In the genomic region with DNA sequence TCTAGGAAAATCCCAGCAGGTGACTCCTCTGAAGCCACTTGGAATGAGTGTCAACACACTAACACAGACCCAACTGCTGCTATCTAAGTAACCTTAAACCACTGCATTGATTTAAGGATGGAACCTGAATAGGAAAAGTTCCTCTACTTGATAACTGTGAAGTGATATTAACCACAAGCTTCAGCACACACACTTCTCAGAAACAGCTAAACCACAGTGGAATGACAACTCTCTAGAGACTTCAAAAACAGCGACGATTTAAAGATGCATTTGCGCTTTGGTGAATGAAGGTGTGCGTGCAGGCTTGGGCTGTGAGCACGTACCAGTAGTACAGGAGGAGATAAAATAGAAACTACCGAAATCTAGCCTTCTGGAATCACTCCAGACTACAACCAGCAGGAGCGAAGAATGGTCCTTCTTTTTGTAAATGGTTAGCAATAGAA, we compare ENCODE assay signal across 8 cellular contexts.
DNase-seq lines count a peak whose midpoint lies in the region; FAIRE-seq and TF ChIP-seq lines count a peak whose summit lies in the region.

No MANE protein-coding gene starts in this region.

- intact Hi-C loops in endothelial cell of umbilical vein (cut with micrococcal nuclease), result loop anchor here (5.0 kb wide), 1 partner anchor 143 kb away; no protein-coding TSS in a partner anchor
- intact Hi-C loops in tibial artery (cut with DNase I; ENCODE audit: low total_unique reads), result loop anchor here (5.0 kb wide), 1 partner anchor 113 kb away; no protein-coding TSS in a partner anchor

- H3K9me3 ChIP-seq in endothelial cell of umbilical vein (replicated peaks; ENCODE audit: control insufficient read depth, insufficient read depth, low read length) (no peaks in the 10 kb centered on the region), tibial artery (no peaks in the 10 kb centered on the region)

- H3K27ac ChIP-seq in endothelial cell of umbilical vein (ENCODE audit: insufficient read depth, low read depth, low read length) (peak overlapping the region; percentile 68), tibial artery (peak overlapping the region; percentile 67 to 71)

- H3K27me3 ChIP-seq in endothelial cell of umbilical vein (ENCODE audit: control insufficient read depth in 2 of 2, insufficient read depth in 2 of 2, low read length in 2 of 2) (no peaks in the 10 kb centered on the region), tibial artery (no peaks in the 10 kb centered on the region)

- H3K4me3 ChIP-seq in endothelial cell of umbilical vein (replicated peaks in 1 of 3; ENCODE audit: insufficient read depth in 1 of 3, low read depth in 1 of 3, low read length in 3 of 3) (peak overlapping the region; percentile 56 to 93 (median 89)), tibial artery (peak overlapping the region; percentile 66 to 81)

- no peaks in the 10 kb centered on the region for H3K9me3 Mint-ChIP-seq in IgD-negative memory B cell
- no peaks in the 10 kb centered on the region for H3K9me3 Mint-ChIP-seq in neural crest cell

- H3K4me1 ChIP-seq in endothelial cell of umbilical vein (ENCODE audit: control insufficient read depth, extremely low read depth, insufficient read depth, low read length) (peaks cover 11% of the 10 kb centered on the region), tibial artery (peaks cover 0 to 10% (median 3%) of the 10 kb centered on the region in 4 donors)

- TF ChIP-seq CTCF in endothelial cell of umbilical vein (IDR thresholded peaks at IDR 0.05; ENCODE audit: extremely low read depth in 1 of 2, insufficient read depth in 1 of 2, low read depth in 1 of 2, low read length in 2 of 2), result no peak
- no peak for TF ChIP-seq CTCF in neural crest cell (conservative IDR thresholded peaks at IDR 0.05)
- TF ChIP-seq CTCF in tibial artery (IDR thresholded peaks at IDR 0.05), result no peak

- dilution Hi-C loops in endothelial cell of umbilical vein (cut with MboI; ENCODE audit: extremely low pct_ligation_motif_present, low sequenced_read_pairs), result no loop called here

- TSS peak; percentile 41 for BruUV-seq in endothelial cell of umbilical vein (replicated peaks; lab: Mats Ljungman, UMichigan)

- H3K27me3 Mint-ChIP-seq in IgD-negative memory B cell (no peaks in the 10 kb centered on the region), neural crest cell (ENCODE audit: low read depth) (no peaks in the 10 kb centered on the region)

- peak overlapping the region; percentile 76 for H3K9ac ChIP-seq in endothelial cell of umbilical vein (replicated peaks; ENCODE audit: extremely low read depth, insufficient read depth, low read length)

- H4K20me1 ChIP-seq in endothelial cell of umbilical vein (replicated peaks; ENCODE audit: control insufficient read depth, extremely low read depth, insufficient read depth, low read length), result no peaks in the 10 kb centered on the region

- H3K4me1 Mint-ChIP-seq in IgD-negative memory B cell (peaks cover 16 to 26% (median 25%) of the 10 kb centered on the region in 3 donors), neural crest cell (peaks cover 14% of the 10 kb centered on the region)

- peaks cover 31% of the 10 kb centered on the region for H3K79me2 ChIP-seq in endothelial cell of umbilical vein (ENCODE audit: control insufficient read depth, insufficient read depth, low read length)

- no peak for TF ChIP-seq POLR2A in endothelial cell of umbilical vein (IDR thresholded peaks at IDR 0.05; ENCODE audit: low read depth, low read length)

- H3K27ac Mint-ChIP-seq in IgD-negative memory B cell (peak overlapping the region; percentile 79 to 98 (median 94)), neural crest cell (ENCODE audit: unreplicated experiment) (no peak overlapping the region)

- H3K36me3 Mint-ChIP-seq in IgD-negative memory B cell (peaks cover 3% of the 10 kb centered on the region), neural crest cell (ENCODE audit: low read depth) (no peaks in the 10 kb centered on the region)

- H3K4me2 ChIP-seq in endothelial cell of umbilical vein (ENCODE audit: insufficient read depth, low read length), result peak overlapping the region; percentile 94

- CTCF ChIA-PET in endothelial cell of umbilical vein (lab: Charles Lee), result interaction anchor here (0.8 to 2.9 kb wide), 16 partner anchors 9 to 180 kb away, joined by 3 to 27 read pairs (median 4); no protein-coding TSS in a partner anchor

- H3K4me3 Mint-ChIP-seq in IgD-negative memory B cell (peak overlapping the region; percentile 88 to 99 (median 98)), neural crest cell (peak overlapping the region; percentile 88)

- POLR2A ChIA-PET in endothelial cell of umbilical vein (lab: Charles Lee), result interaction anchor here (0.7 to 1.5 kb wide), 4 partner anchors 16 to 121 kb away, joined by 3 to 5 read pairs (median 4); no protein-coding TSS in a partner anchor

- H3K36me3 ChIP-seq in endothelial cell of umbilical vein (ENCODE audit: control insufficient read depth in 2 of 2, extremely low read depth in 1 of 2, insufficient read depth in 2 of 2, low read length in 2 of 2) (no peaks in the 10 kb centered on the region), tibial artery (no peaks in the 10 kb centered on the region)

- H2AFZ ChIP-seq in endothelial cell of umbilical vein (ENCODE audit: low read depth, low read length), result no peak overlapping the region

- peak; percentile 44 for FAIRE-seq in endothelial cell of umbilical vein (lab: Jason Lieb, UNC)

- no peaks in the 10 kb centered on the region for H3K9me1 ChIP-seq in endothelial cell of umbilical vein (replicated peaks; ENCODE audit: control insufficient read depth, extremely low read depth, insufficient read depth, low read length)

- peak; percentile 38 for DNase-seq in NK-92 treated with Interleukin-12 subunit alpha and Interleukin-12 subunit beta, amount 100 ng/mL, for 24 hours (lab: John Stamatoyannopoulos, UW)
- DNase-seq in NK-92 (lab: John Stamatoyannopoulos, UW; ENCODE audit: unreplicated experiment) (no peak), endothelial cell of umbilical vein (ENCODE audit: low read depth, low spot score) (peak; percentile 57), neural crest cell (ENCODE audit: low read depth, low spot score) (no peak), tibial artery (no peak), COLO668 (lab: John Stamatoyannopoulos, UW; ENCODE audit: unreplicated experiment) (no peak)
- DNase-seq in activated CD4-positive, alpha-beta T cell treated with anti-CD3 and anti-CD28 coated beads for 48 hours, result peak; percentile 61

TF ChIP-seq in endothelial cell of umbilical vein, 7 proteins besides CTCF, POLR2A, EP300 and RAD21:
- no peak for TF ChIP-seq EZH2 (IDR thresholded peaks at IDR 0.05; ENCODE audit: borderline replicate concordance, low read depth, low read length, severe bottlenecking)
- no peak for TF ChIP-seq JUN (IDR thresholded peaks at IDR 0.05; ENCODE audit: borderline replicate concordance, insufficient read depth, insufficient read length, low read depth)
- TF ChIP-seq POLR2AphosphoS5 (IDR thresholded peaks at IDR 0.05; ENCODE audit: insufficient read depth, low read depth, low read length), result no peak
- TF ChIP-seq GATA2 (IDR thresholded peaks at IDR 0.05; ENCODE audit: insufficient read depth, insufficient read length, low read depth, low read length), result no peak
TF ChIP-seq in endothelial cell of umbilical vein: peak in this region for 0.

Comparison
In these comparisons a context has a peak if more than half of its experiments do, and no peak if none do; other contexts are left out.
1. DNase-seq: peak in NK-92 treated with Interleukin-12 subunit alpha and Interleukin-12 subunit beta, amount 100 ng/mL, for 24 hours (single experiment), activated CD4-positive, alpha-beta T cell treated with anti-CD3 and anti-CD28 coated beads for 48 hours (single experiment) and endothelial cell of umbilical vein (single experiment); none in NK-92 (single experiment), neural crest cell (single experiment), tibial artery (0 of 2) and COLO668 (single experiment).